Comparison of ENCODE assay signal across 16 cellular contexts in the genomic region with DNA sequence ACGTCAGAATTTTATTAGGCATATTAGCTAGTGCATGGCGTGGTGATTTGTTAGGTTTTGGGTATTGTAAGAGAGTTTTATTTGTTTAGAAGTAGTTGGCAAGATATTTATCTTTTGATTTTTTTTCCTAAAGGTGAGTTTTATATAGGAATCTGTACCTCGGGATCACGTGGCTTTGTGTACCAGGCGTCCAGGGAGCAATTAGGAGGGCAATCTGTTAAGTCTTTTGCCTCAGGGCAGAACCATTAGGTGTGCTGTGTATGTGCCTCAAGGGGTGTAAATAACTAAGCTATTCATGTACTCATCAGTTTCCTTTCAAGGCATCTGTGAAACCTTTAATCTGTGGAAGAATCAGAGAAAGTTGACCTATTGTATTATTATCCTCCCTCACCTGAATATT.
"Had no signal": no experiment of that assay in that cellular context is flagged by ENCODE, and none has a peak within 500 bp of the region (broad histone marks: within the 10 kb centered on the region; RNA-seq: fewer than 3 reads in every experiment).

No MANE protein-coding gene starts in this region.

- H3K9me3 Mint-ChIP-seq: activated CD8-positive, alpha-beta T cell treated with anti-CD3 and anti-CD28 coated beads for 36 hours; type B pancreatic cell had no signal

- H3K27me3 Mint-ChIP-seq: activated CD8-positive, alpha-beta T cell treated with anti-CD3 and anti-CD28 coated beads for 36 hours; stimulated activated memory B cell treated with anti-CD40 and anti-IgM and Interleukin-4, amounts not matched to agents 10 μg/mL and 1 μg/mL and 100 μg/mL, for 72 hours; type B pancreatic cell had no signal

- ATAC-seq: activated CD8-positive, alpha-beta T cell treated with anti-CD3 and anti-CD28 coated beads for 36 hours; right cardiac atrium; stimulated activated memory B cell treated with anti-CD40 and anti-IgM and Interleukin-4, amounts not matched to agents 10 μg/mL and 1 μg/mL and 100 μg/mL, for 72 hours had no signal

- H3K36me3 Mint-ChIP-seq: activated naive CD8-positive, alpha-beta T cell treated with anti-CD3 and anti-CD28 coated beads, Interleukin-2, amount 10 ng/mL, durations not matched to agents 7 days and 5 days had no signal

- H3K27ac Mint-ChIP-seq: activated CD8-positive, alpha-beta T cell treated with anti-CD3 and anti-CD28 coated beads for 36 hours; activated naive CD8-positive, alpha-beta T cell treated with anti-CD3 and anti-CD28 coated beads, Interleukin-2, amount 10 ng/mL, durations not matched to agents 7 days and 5 days; endodermal cell; stimulated activated memory B cell treated with anti-CD40 and anti-IgM and Interleukin-4, amounts not matched to agents 10 μg/mL and 1 μg/mL and 100 μg/mL, for 72 hours; type B pancreatic cell had no signal

- H2AFZ ChIP-seq: hepatocyte had no signal

- H3K9me3 ChIP-seq: breast epithelium had no signal

- H3K27me3 ChIP-seq: breast epithelium, hepatocyte had no signal

- H3K27ac ChIP-seq: breast epithelium, hepatocyte, VCaP had no signal

- H3K4me3 ChIP-seq: breast epithelium, hepatocyte had no signal

- H3K4me1 ChIP-seq: breast epithelium had no signal

- H3K4me2 ChIP-seq: hepatocyte had no signal

- DNase-seq: activated CD4-positive, alpha-beta T cell treated with anti-CD3 and anti-CD28 coated beads for 4 hours; activated CD8-positive, alpha-beta memory T cell treated with anti-CD3 and anti-CD28 coated beads, Interleukin-2, amount 50 U/mL, for 4 hours; activated CD8-positive, alpha-beta T cell treated with anti-CD3 and anti-CD28 coated beads for 36 hours; activated naive CD8-positive, alpha-beta T cell treated with anti-CD3 and anti-CD28 coated beads, Interleukin-2, amount 10 ng/mL, durations not matched to agents 7 days and 5 days; anterior cingulate cortex; endodermal cell; kidney glomerular epithelial cell; right cardiac atrium; small intestine; substantia nigra; T1000 had no signal

- H3K4me3 Mint-ChIP-seq: activated CD8-positive, alpha-beta T cell treated with anti-CD3 and anti-CD28 coated beads for 36 hours; activated naive CD8-positive, alpha-beta T cell treated with anti-CD3 and anti-CD28 coated beads, Interleukin-2, amount 10 ng/mL, durations not matched to agents 7 days and 5 days; endodermal cell; stimulated activated memory B cell treated with anti-CD40 and anti-IgM and Interleukin-4, amounts not matched to agents 10 μg/mL and 1 μg/mL and 100 μg/mL, for 72 hours; type B pancreatic cell had no signal

- H3K36me3 ChIP-seq: breast epithelium had no signal
